21 cellular contexts compared by ENCODE assay signal in genomic region chr16:86740298-86740697, GRCh38.
DNase-seq lines count a peak whose midpoint lies in the region; TF ChIP-seq lines count a peak whose summit lies in the region.
"Had no signal": no experiment of that assay in that cellular context is flagged by ENCODE, and none has a peak within 500 bp of the region (broad histone marks: within the 10 kb centered on the region; RNA-seq: fewer than 3 reads in every experiment).

No MANE protein-coding gene starts in this region.

- no peak overlapping the region for H3K4me3 Mint-ChIP-seq in MCF 10A (ENCODE audit: unreplicated experiment)
- H3K4me3 Mint-ChIP-seq in nephron = peak overlapping the region; percentile 12 to 31 (median 22)
- H3K4me3 Mint-ChIP-seq in T-helper 2 cell treated with Interferon-gamma antibody and Interleukin-4, amounts not matched to agents 5 μg/mL and 100 μg/mL, for 36 hours = no peak overlapping the region
- H3K4me3 Mint-ChIP-seq: activated CD8-positive, alpha-beta T cell treated with anti-CD3 and anti-CD28 coated beads for 36 hours; WTC11 had no signal

- H3K9ac ChIP-seq in mammary epithelial cell (ENCODE audit: insufficient read depth, low read length) (no peak overlapping the region), smooth muscle cell (ENCODE audit: low read depth) (peak overlapping the region; percentile 71)

- no peak overlapping the region for H3K4me2 ChIP-seq in mammary epithelial cell (ENCODE audit: insufficient read depth, low read depth, low read length)
- H3K4me2 ChIP-seq in smooth muscle cell = peak overlapping the region; percentile 80

- H3K4me3 ChIP-seq in mammary epithelial cell (replicated peaks in 1 of 3; ENCODE audit: insufficient read depth in 1 of 3, low read depth in 2 of 3, low read length in 3 of 3) = no peak overlapping the region
- H3K4me3 ChIP-seq in ascending aorta = no peak overlapping the region
- no peak overlapping the region for H3K4me3 ChIP-seq in smooth muscle cell
- H3K4me3 ChIP-seq: mucosa of descending colon, ovary, uterus had no signal

- H3K27ac ChIP-seq in mammary epithelial cell (ENCODE audit: insufficient read depth, low read depth, low read length) = no peak overlapping the region
- peak overlapping the region; percentile 94 to 100 for H3K27ac ChIP-seq in ascending aorta
- peak overlapping the region; percentile 94 for H3K27ac ChIP-seq in smooth muscle cell (ENCODE audit: low read depth)
- H3K27ac ChIP-seq: ovary had no signal

- in situ Hi-C loops in mammary epithelial cell (cut with MboI; ENCODE audit: low sequenced_read_pairs in 2 of 2) = no loop called here

- H3K36me3 Mint-ChIP-seq in MCF 10A (ENCODE audit: insufficient read depth, unreplicated experiment) (no peaks in the 10 kb centered on the region), nephron (ENCODE audit: low read depth) (peaks cover 10% of the 10 kb centered on the region)
- H3K36me3 Mint-ChIP-seq in T-helper 2 cell treated with Interferon-gamma antibody and Interleukin-4, amounts not matched to agents 5 μg/mL and 100 μg/mL, for 36 hours (ENCODE audit: low read depth) = no peaks in the 10 kb centered on the region

- 92% methylated on average over 10 of the region's 17 CpGs for WGBS in mammary epithelial cell (ENCODE audit: low coverage, missing lambda C conversion rate)
- WGBS in smooth muscle cell (ENCODE audit: low lambda C conversion rate) = 89% methylated on average over 17 of the region's 17 CpGs

- H3K4me1 ChIP-seq in mammary epithelial cell (ENCODE audit: insufficient read depth, low read length) (peaks cover 9% of the 10 kb centered on the region), ascending aorta (peaks cover 0 to 16% of the 10 kb centered on the region in 2 donors), smooth muscle cell (ENCODE audit: low read depth) (peaks cover 7% of the 10 kb centered on the region)
- H3K4me1 ChIP-seq: uterus had no signal

- dilution Hi-C loops in mammary epithelial cell (cut with HindIII; ENCODE audit: low sequenced_read_pairs) = no loop called here

- H3K27me3 Mint-ChIP-seq in MCF 10A (ENCODE audit: insufficient read depth, unreplicated experiment) = no peaks in the 10 kb centered on the region
- peaks cover 62% of the 10 kb centered on the region for H3K27me3 Mint-ChIP-seq in nephron (ENCODE audit: low read depth)
- H3K27me3 Mint-ChIP-seq in T-helper 2 cell treated with Interferon-gamma antibody and Interleukin-4, amounts not matched to agents 5 μg/mL and 100 μg/mL, for 36 hours (ENCODE audit: low read depth) = peaks cover 39% of the 10 kb centered on the region

- H3K9me3 Mint-ChIP-seq in MCF 10A (ENCODE audit: unreplicated experiment) (no peaks in the 10 kb centered on the region), nephron (peaks cover 15% of the 10 kb centered on the region)
- H3K9me3 Mint-ChIP-seq in T-helper 2 cell treated with Interferon-gamma antibody and Interleukin-4, amounts not matched to agents 5 μg/mL and 100 μg/mL, for 36 hours = no peaks in the 10 kb centered on the region
- H3K9me3 Mint-ChIP-seq: activated CD8-positive, alpha-beta T cell treated with anti-CD3 and anti-CD28 coated beads for 36 hours had no signal

- BruUV-seq in MCF 10A (replicated peaks; lab: Mats Ljungman, UMichigan) (no TSS peak), mammary epithelial cell (replicated peaks; lab: Mats Ljungman, UMichigan) (no TSS peak)

- DNase-seq in MCF 10A (ENCODE audit: unreplicated experiment) (no peak), mammary epithelial cell (no peak), ascending aorta (ENCODE audit: low spot score in 2 of 2) (no peak), smooth muscle cell (lab: John Stamatoyannopoulos, UW; ENCODE audit: unreplicated experiment) (no peak), cortex of kidney (lab: John Stamatoyannopoulos, UW) (no peak)
- DNase-seq in T-helper 2 cell treated with Interferon-gamma antibody and Interleukin-4, amounts not matched to agents 5 μg/mL and 100 μg/mL, for 36 hours (ENCODE audit: low spot score) = no peak
- no peak for DNase-seq in activated naive CD4-positive, alpha-beta T cell treated with Interleukin-2 at 50 U/mL for 16 hours
- DNase-seq: activated CD8-positive, alpha-beta T cell treated with anti-CD3 and anti-CD28 coated beads for 36 hours; activated naive CD4-positive, alpha-beta T cell treated with anti-CD3 and anti-CD28 coated beads, Interleukin-2, amount 50 U/mL, for 16 hours; activated T-cell treated with anti-CD3 and anti-CD28 coated beads, Interleukin-2, amount 50 U/mL, for 1 hour; C1 segment of cervical spinal cord; kidney; NCI-H1417; NCI-H526 treated with DMSO at 0.1 percent for 48 hours; ovary; SHP77 treated with DMSO at 0.1 percent for 48 hours; small intestine; uterus had no signal

- H3K27ac Mint-ChIP-seq in MCF 10A (ENCODE audit: low read depth, unreplicated experiment) (peak overlapping the region; percentile 78), nephron (peak overlapping the region in 2 of 3 experiments; percentile 41 to 96)
- H3K27ac Mint-ChIP-seq in T-helper 2 cell treated with Interferon-gamma antibody and Interleukin-4, amounts not matched to agents 5 μg/mL and 100 μg/mL, for 36 hours = no peak overlapping the region
- H3K27ac Mint-ChIP-seq: activated CD8-positive, alpha-beta T cell treated with anti-CD3 and anti-CD28 coated beads for 36 hours had no signal

- H3F3A ChIP-seq in smooth muscle cell (ENCODE audit: low read depth) = peaks cover 10% of the 10 kb centered on the region

- no peaks in the 10 kb centered on the region for H3K9me3 ChIP-seq in mammary epithelial cell (replicated peaks; ENCODE audit: insufficient read depth, low read length)
- H3K9me3 ChIP-seq in ascending aorta = no peaks in the 10 kb centered on the region
- no peaks in the 10 kb centered on the region for H3K9me3 ChIP-seq in smooth muscle cell (replicated peaks; ENCODE audit: low read depth)
- H3K9me3 ChIP-seq: mucosa of descending colon, ovary, uterus had no signal

- TF ChIP-seq CTCF in MCF 10A (IDR thresholded peaks at IDR 0.05; ENCODE audit: unreplicated experiment) (no peak), mammary epithelial cell (conservative IDR thresholded peaks at IDR 0.05 in 1 of 2, IDR thresholded peaks at IDR 0.05 in 1 of 2; ENCODE audit: extremely low read depth in 1 of 2, insufficient read depth in 1 of 2, low read depth in 1 of 2, low read length in 2 of 2) (no peak), ascending aorta (IDR thresholded peaks at IDR 0.05) (no peak), nephron (IDR thresholded peaks at IDR 0.05; ENCODE audit: unreplicated experiment in 3 of 3) (no peak), smooth muscle cell (IDR thresholded peaks at IDR 0.05; ENCODE audit: borderline replicate concordance, insufficient read depth, poor library complexity, severe bottlenecking) (no peak)

- H3K4me1 Mint-ChIP-seq in MCF 10A (ENCODE audit: insufficient read depth, unreplicated experiment) (peaks cover 11% of the 10 kb centered on the region), nephron (peaks cover 29% of the 10 kb centered on the region)
- peaks cover 10% of the 10 kb centered on the region for H3K4me1 Mint-ChIP-seq in T-helper 2 cell treated with Interferon-gamma antibody and Interleukin-4, amounts not matched to agents 5 μg/mL and 100 μg/mL, for 36 hours (ENCODE audit: low read depth)

- no peaks in the 10 kb centered on the region for H4K20me1 ChIP-seq in mammary epithelial cell (ENCODE audit: insufficient read depth, low read length)
- no peaks in the 10 kb centered on the region for H4K20me1 ChIP-seq in smooth muscle cell (ENCODE audit: low read depth)

- CTCF ChIA-PET in MCF 10A (lab: Yijun Ruan, JAX) (interaction anchor here (0.6 to 0.7 kb wide), 2 partner anchors 72 to 163 kb away, joined by 3 read pairs; no protein-coding TSS in a partner anchor), mammary epithelial cell (lab: Charles Lee; ENCODE audit: low non-redundant PET) (no interaction called here)

- H2AFZ ChIP-seq in mammary epithelial cell (ENCODE audit: low read depth, low read length) = no peak overlapping the region
- no peak overlapping the region for H2AFZ ChIP-seq in smooth muscle cell (ENCODE audit: low read depth)

- H3K27me3 ChIP-seq in mammary epithelial cell (ENCODE audit: insufficient read depth, low read length) (no peaks in the 10 kb centered on the region), ascending aorta (no peaks in the 10 kb centered on the region), smooth muscle cell (ENCODE audit: low read depth) (no peaks in the 10 kb centered on the region)
- H3K27me3 ChIP-seq: ovary, uterus had no signal

- no peaks in the 10 kb centered on the region for H3K36me3 ChIP-seq in mammary epithelial cell (ENCODE audit: insufficient read depth, low read length)
- peaks cover 3 to 6% of the 10 kb centered on the region in 2 donors for H3K36me3 ChIP-seq in ascending aorta
- H3K36me3 ChIP-seq in smooth muscle cell (ENCODE audit: low read depth) = no peaks in the 10 kb centered on the region
- H3K36me3 ChIP-seq: ovary, uterus had no signal

- H3K79me2 ChIP-seq in mammary epithelial cell (ENCODE audit: insufficient read depth, low read length) = no peaks in the 10 kb centered on the region
- no peaks in the 10 kb centered on the region for H3K79me2 ChIP-seq in smooth muscle cell (ENCODE audit: low read depth)

- intact Hi-C loops in MCF 10A (cut with micrococcal nuclease) (no loop called here), mammary epithelial cell (cut with micrococcal nuclease) (no loop called here), ascending aorta (cut with DNase I) (loop anchor here (2.0 kb wide), 1 partner anchor 59 kb away; no protein-coding TSS in a partner anchor)

- POLR2A ChIA-PET in MCF 10A (lab: Yijun Ruan, JAX) = no interaction called here

Comparison
In these comparisons a context has a peak if more than half of its experiments do, and no peak if none do; other contexts are left out.
1. H3K4me3 Mint-ChIP-seq: peak in nephron (3 of 3); none in MCF 10A (single experiment) and T-helper 2 cell treated with Interferon-gamma antibody and Interleukin-4, amounts not matched to agents 5 μg/mL and 100 μg/mL, for 36 hours (single experiment).